In genomic region chr3:105414841-105415240, GRCh38 we compare ENCODE assay signal across 1 cellular context.
TF ChIP-seq lines count a peak whose summit lies in the region.

No MANE protein-coding gene starts in this region.

TF ChIP-seq in HEK293T, 16 proteins besides CTCF, POLR2A, EP300 and RAD21 (continued from another document):
- no peak for TF ChIP-seq PKNOX1 (IDR thresholded peaks at IDR 0.05)
TF ChIP-seq in HEK293T: peak in this region for 0.
